1 cellular context compared by ENCODE assay signal in genomic region chr3:177281292-177281942, GRCh38.
TF ChIP-seq lines count a peak whose summit lies in the region.

No MANE protein-coding gene starts in this region.

TF ChIP-seq in HCT116, 20 proteins besides CTCF, POLR2A, EP300 and RAD21 (continued from another document):
- TF ChIP-seq, protein P1, sequence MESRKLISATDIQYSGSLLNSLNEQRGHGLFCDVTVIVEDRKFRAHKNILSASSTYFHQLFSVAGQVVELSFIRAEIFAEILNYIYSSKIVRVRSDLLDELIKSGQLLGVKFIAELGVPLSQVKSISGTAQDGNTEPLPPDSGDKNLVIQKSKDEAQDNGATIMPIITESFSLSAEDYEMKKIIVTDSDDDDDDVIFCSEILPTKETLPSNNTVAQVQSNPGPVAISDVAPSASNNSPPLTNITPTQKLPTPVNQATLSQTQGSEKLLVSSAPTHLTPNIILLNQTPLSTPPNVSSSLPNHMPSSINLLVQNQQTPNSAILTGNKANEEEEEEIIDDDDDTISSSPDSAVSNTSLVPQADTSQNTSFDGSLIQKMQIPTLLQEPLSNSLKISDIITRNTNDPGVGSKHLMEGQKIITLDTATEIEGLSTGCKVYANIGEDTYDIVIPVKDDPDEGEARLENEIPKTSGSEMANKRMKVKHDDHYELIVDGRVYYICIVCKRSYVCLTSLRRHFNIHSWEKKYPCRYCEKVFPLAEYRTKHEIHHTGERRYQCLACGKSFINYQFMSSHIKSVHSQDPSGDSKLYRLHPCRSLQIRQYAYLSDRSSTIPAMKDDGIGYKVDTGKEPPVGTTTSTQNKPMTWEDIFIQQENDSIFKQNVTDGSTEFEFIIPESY (IDR thresholded peaks at IDR 0.05; ENCODE audit: extremely low read depth, insufficient replicate concordance, low read length) = no peak
- TF ChIP-seq CEBPB (IDR thresholded peaks at IDR 0.05; ENCODE audit: low read depth) = no peak
- TF ChIP-seq EZH2 (IDR thresholded peaks at IDR 0.05) = no peak
